In the genomic region with DNA sequence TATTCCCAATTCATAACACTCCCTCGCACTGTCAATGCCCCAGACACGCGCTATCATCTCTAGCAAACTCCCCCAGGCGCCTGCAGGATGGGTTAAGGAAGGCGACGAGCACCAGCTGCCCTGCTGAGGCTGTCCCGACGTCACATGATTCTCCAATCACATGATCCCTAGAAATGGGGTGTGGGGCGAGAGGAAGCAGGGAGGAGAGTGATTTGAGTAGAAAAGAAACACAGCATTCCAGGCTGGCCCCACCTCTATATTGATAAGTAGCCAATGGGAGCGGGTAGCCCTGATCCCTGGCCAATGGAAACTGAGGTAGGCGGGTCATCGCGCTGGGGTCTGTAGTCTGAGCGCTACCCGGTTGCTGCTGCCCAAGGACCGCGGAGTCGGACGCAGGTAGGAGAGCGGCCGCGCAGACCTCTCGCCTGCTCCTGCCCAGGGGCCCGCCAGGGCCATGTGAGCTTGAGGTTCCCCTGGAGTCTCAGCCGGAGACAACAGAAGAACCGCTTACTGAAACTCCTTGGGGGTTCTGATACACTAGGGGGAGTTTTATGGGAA, we compare ENCODE assay signal across 8 cellular contexts. TPM values are rescaled to one million over a fixed set of nuclear protein-coding genes. Genes with fewer than 3 reads are reported as not detected.
DNase-seq lines count a peak whose midpoint lies in the region; ATAC-seq and TF ChIP-seq lines count a peak whose summit lies in the region.

GRN (plus strand) TSS at position 364 of the 558 bp plus-strand sequence. CDS start 3,863 bp downstream, outside the sequence.

- TF ChIP-seq CTCF in colonic mucosa (IDR thresholded peaks at IDR 0.05) = no peak

- in situ Hi-C loops in GM18951 (cut with MboI; ENCODE audit: low sequenced_read_pairs, unreplicated experiment) = loop anchor here (25.0 kb wide), 1 partner anchor 408 kb away; the partner anchor contains the start of gene PPY

- peak; percentile 93 for TF ChIP-seq POLR2A in GM18951 (IDR thresholded peaks at IDR 0.05; ENCODE audit: extremely low read depth, insufficient read depth, insufficient read length)

- peaks cover 19% of the 10 kb centered on the region for H3K4me1 Mint-ChIP-seq in activated CD4-positive, alpha-beta T cell treated with anti-CD3 and anti-CD28 coated beads, Interleukin-2, amount 10 ng/mL, durations not matched to agents 24 days and 14 days

- H3K27ac Mint-ChIP-seq in activated CD4-positive, alpha-beta T cell treated with anti-CD3 and anti-CD28 coated beads, Interleukin-2, amount 10 ng/mL, durations not matched to agents 24 days and 14 days = peak within 1 kb of the TSS; percentile 86

- ATAC-seq in HG03378 (IDR thresholded peaks at IDR 0.05; ENCODE audit: unreplicated experiment) = peak; percentile 48

- H3K4me1 ChIP-seq in colonic mucosa = peaks cover 6% of the 10 kb centered on the region

- no peaks in the 10 kb centered on the region for H3K9me3 ChIP-seq in colonic mucosa

- H3K27ac ChIP-seq in colonic mucosa = peak within 1 kb of the TSS; percentile 93
- H3K27ac ChIP-seq in layer of hippocampus (ENCODE audit: low read depth, low read length) = peak within 1 kb of the TSS; percentile 91

- H3K4me3 ChIP-seq in colonic mucosa = peak within 1 kb of the TSS; percentile 80

- H3K27me3 ChIP-seq in colonic mucosa (no peaks in the 10 kb centered on the region), layer of hippocampus (ENCODE audit: control insufficient read depth, insufficient read depth, low read length) (no peaks in the 10 kb centered on the region)

- intact Hi-C loops in activated CD4-positive, alpha-beta T cell treated with anti-CD3 and anti-CD28 coated beads, Interleukin-2, amount 10 ng/mL, durations not matched to agents 24 days and 14 days (cut with micrococcal nuclease) = loop anchor here (1.0 to 2.0 kb wide), 2 partner anchors 14 to 145 kb away; no protein-coding TSS in a partner anchor
- intact Hi-C loops in colonic mucosa (cut with DNase I) = no loop called here

- H3K9me3 Mint-ChIP-seq in activated CD4-positive, alpha-beta T cell treated with anti-CD3 and anti-CD28 coated beads, Interleukin-2, amount 10 ng/mL, durations not matched to agents 24 days and 14 days = no peaks in the 10 kb centered on the region

- H3K4me3 Mint-ChIP-seq in activated CD4-positive, alpha-beta T cell treated with anti-CD3 and anti-CD28 coated beads, Interleukin-2, amount 10 ng/mL, durations not matched to agents 24 days and 14 days = peak within 1 kb of the TSS; percentile 92

- peak within 1 kb of the TSS; percentile 96 to 99 for H3K9ac ChIP-seq in colonic mucosa (ENCODE audit: low read depth in 2 of 2, low read length in 2 of 2)

- peaks cover 13% of the 10 kb centered on the region for H3K27me3 Mint-ChIP-seq in activated CD4-positive, alpha-beta T cell treated with anti-CD3 and anti-CD28 coated beads, Interleukin-2, amount 10 ng/mL, durations not matched to agents 24 days and 14 days

- no peaks in the 10 kb centered on the region for H3K36me3 ChIP-seq in colonic mucosa

- DNase-seq in AG08395 (ENCODE audit: low spot score) (peak; percentile 100), NCI-H524 treated with DMSO at 0.1 percent for 48 hours (lab: John Stamatoyannopoulos, UW) (peak; percentile 98), colonic mucosa (peak; percentile 98)
- DNase-seq in activated CD4-positive, alpha-beta T cell treated with anti-CD3 and anti-CD28 coated beads, Interleukin-2, amount 10 ng/mL, durations not matched to agents 24 days and 14 days = peak; percentile 96
- peak; percentile 68 to 72 for DNase-seq in stimulated activated CD4-positive, alpha-beta T cell treated with anti-CD3 and anti-CD28 coated beads, Interleukin-1b, Interleukin-23, amount 100 ng/mL, for 4 hours (ENCODE audit: low read depth in 2 of 2)

- H3K36me3 Mint-ChIP-seq in activated CD4-positive, alpha-beta T cell treated with anti-CD3 and anti-CD28 coated beads, Interleukin-2, amount 10 ng/mL, durations not matched to agents 24 days and 14 days (ENCODE audit: low read depth) = no peaks in the 10 kb centered on the region

RNA-seq across cellular contexts. Expression of gene GRN, which starts in this region (rescaled TPM):
- total RNA-seq in activated CD4-positive, alpha-beta T cell treated with anti-CD3 and anti-CD28 coated beads, Interleukin-2, amount 10 ng/mL, durations not matched to agents 24 days and 14 days = 33.0 and 34.6 TPM in 2 replicates
- 100 to 1,000 TPM; 343 to 466 TPM for total RNA-seq in colonic mucosa

Comparison
In these comparisons a context has a peak if more than half of its experiments do, and no peak if none do; other contexts are left out.
1. Peak in every context shown above with its lines: DNase-seq, ATAC-seq, H3K4me3 ChIP-seq and H3K27ac ChIP-seq.